In the genomic region with DNA sequence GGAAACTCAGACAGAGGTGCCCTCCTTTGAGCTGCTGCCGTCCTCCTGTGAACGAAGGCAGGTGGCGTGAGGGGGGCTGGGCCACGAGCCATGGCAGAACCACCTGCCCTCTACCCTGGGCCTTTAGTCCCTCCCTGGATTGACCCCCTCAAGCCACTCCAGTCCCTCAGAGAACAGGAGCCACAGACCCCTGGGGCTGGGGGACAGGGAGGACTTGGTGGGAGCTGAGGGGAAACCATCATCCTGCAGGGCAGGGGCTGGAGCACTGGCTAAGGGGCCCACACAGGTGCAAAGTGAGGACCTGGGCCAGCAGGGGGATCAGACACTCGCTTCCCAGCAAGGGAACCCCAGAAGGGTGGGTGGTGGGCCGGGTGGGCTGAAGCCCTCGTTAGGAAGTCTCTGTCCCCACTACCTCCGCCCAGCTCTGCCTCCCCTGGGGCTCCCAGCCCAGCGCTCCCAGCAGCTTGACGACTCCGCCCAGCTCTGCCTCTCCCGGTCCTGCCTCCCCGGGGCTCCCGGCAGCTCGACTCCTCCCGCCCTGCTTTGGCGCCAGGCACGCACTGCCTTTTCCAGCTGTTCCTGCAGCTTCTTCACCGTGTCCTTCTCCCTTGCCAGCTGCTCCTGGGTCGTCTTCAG, we compare ENCODE assay signal across 8 cellular contexts. TPM values are rescaled to one million over a fixed set of nuclear protein-coding genes. Genes with fewer than 3 reads are reported as not detected.
A peak's percentile ranks its signal among the peaks of the same experiment; 100 is the strongest.
DNase-seq lines count a peak whose midpoint lies in the region; ATAC-seq and TF ChIP-seq lines count a peak whose summit lies in the region.

No MANE protein-coding gene starts in this region.

- H3K36me3 ChIP-seq in rectal smooth muscle tissue (ENCODE audit: control insufficient read depth, insufficient read depth, low read length) = peaks cover 11% of the 10 kb centered on the region

- H3K27ac ChIP-seq in rectal smooth muscle tissue (ENCODE audit: low read depth, low read length) = peak overlapping the region; percentile 85

- TF ChIP-seq CTCF in fibroblast of villous mesenchyme (IDR thresholded peaks at IDR 0.05; ENCODE audit: insufficient read depth, low read depth, low read length) = no peak

- DNase-seq in DMS 273 treated with DMSO at 0.1 percent for 48 hours (lab: John Stamatoyannopoulos, UW) (peak; percentile 20), NCI-H526 treated with DMSO at 0.1 percent for 48 hours (lab: John Stamatoyannopoulos, UW) (peak; percentile 63), fibroblast of villous mesenchyme (ENCODE audit: low read depth) (peak; percentile 69)
- no peak for DNase-seq in activated CD4-positive, CD25-positive, alpha-beta regulatory T cell (lab: John Stamatoyannopoulos, UW)

- H3K27me3 ChIP-seq in rectal smooth muscle tissue (ENCODE audit: control insufficient read depth, insufficient read depth, low read length) = no peaks in the 10 kb centered on the region

- ATAC-seq in GM18502 (IDR thresholded peaks at IDR 0.05; ENCODE audit: poor library complexity, unreplicated experiment) = no peak
- no peak for ATAC-seq in HG02981 (IDR thresholded peaks at IDR 0.05; ENCODE audit: unreplicated experiment)
- no peak for ATAC-seq in HG03280 (IDR thresholded peaks at IDR 0.05; ENCODE audit: unreplicated experiment)

- no peak overlapping the region for H3K9ac ChIP-seq in rectal smooth muscle tissue (ENCODE audit: low read length)

- no peak overlapping the region for H3K4me3 ChIP-seq in fibroblast of villous mesenchyme (ENCODE audit: low read depth, low read length)
- no peak overlapping the region for H3K4me3 ChIP-seq in rectal smooth muscle tissue (ENCODE audit: low read length)

- peaks cover 36% of the 10 kb centered on the region for H3K4me1 ChIP-seq in rectal smooth muscle tissue (ENCODE audit: control insufficient read depth, insufficient read depth, low read length)

RNA-seq across cellular contexts. Expression of gene DSTN, which starts 44.4 kb away (rescaled TPM):
- total RNA-seq in fibroblast of villous mesenchyme = 445 and 550 TPM in 2 replicates

Comparison
In these comparisons a context has a peak if more than half of its experiments do, and no peak if none do; other contexts are left out.
1. DNase-seq: peak in DMS 273 treated with DMSO at 0.1 percent for 48 hours (single experiment), NCI-H526 treated with DMSO at 0.1 percent for 48 hours (single experiment) and fibroblast of villous mesenchyme (single experiment); none in activated CD4-positive, CD25-positive, alpha-beta regulatory T cell (0 of 4).